12 cellular contexts compared by ENCODE assay signal in genomic region chr20:137668-138131, GRCh38. TPM values are rescaled to one million over a fixed set of nuclear protein-coding genes. Genes with fewer than 3 reads are reported as not detected.
DNase-seq lines count a peak whose midpoint lies in the region; ATAC-seq and TF ChIP-seq lines count a peak whose summit lies in the region.
"Had no signal": no experiment of that assay in that cellular context is flagged by ENCODE, and none has a peak within 500 bp of the region (broad histone marks: within the 10 kb centered on the region; RNA-seq: fewer than 3 reads in every experiment).

No MANE protein-coding gene starts in this region.

- no peak overlapping the region; the same call in 1 of the 2 replicates for H3K4me2 ChIP-seq in KMS-11
- H3K4me2 ChIP-seq: BLaER1 treated with 17β-estradiol and CSF1 and Interleukin-3, amounts not matched to agents 10 nM and 100 nM had no signal

- H3K36me3 Mint-ChIP-seq in activated T-cell treated with anti-CD3 and anti-CD28 coated beads, Interleukin-2, amount 50 U/mL, for 24 hours (ENCODE audit: low read depth): no peaks in the 10 kb centered on the region

- no peak overlapping the region for H3K27ac ChIP-seq in KMS-11
- H3K27ac ChIP-seq: BLaER1 treated with 17β-estradiol and CSF1 and Interleukin-3, amounts not matched to agents 10 nM and 100 nM had no signal

- no peaks in the 10 kb centered on the region for H3K36me3 ChIP-seq in KMS-11 (ENCODE audit: insufficient read depth)
- H3K36me3 ChIP-seq: BLaER1 treated with 17β-estradiol and CSF1 and Interleukin-3, amounts not matched to agents 10 nM and 100 nM had no signal

- H3K27ac Mint-ChIP-seq in activated T-cell treated with anti-CD3 and anti-CD28 coated beads, Interleukin-2, amount 50 U/mL, for 24 hours: no peak overlapping the region

- ATAC-seq in SK-N-SH treated with all-trans-retinoic acid at 6 μM for 48 hours: peak; percentile 73

- TF ChIP-seq CTCF in KMS-11 (conservative IDR thresholded peaks at IDR 0.05; ENCODE audit: low read depth, low read length): peak; percentile 64

- no peaks in the 10 kb centered on the region for H3K79me2 ChIP-seq in KMS-11 (ENCODE audit: insufficient read depth, low read depth)

- H3K4me3 Mint-ChIP-seq in activated T-cell treated with anti-CD3 and anti-CD28 coated beads, Interleukin-2, amount 50 U/mL, for 24 hours: no peak overlapping the region

- peaks cover 6% of the 10 kb centered on the region for H3K9me3 Mint-ChIP-seq in activated T-cell treated with anti-CD3 and anti-CD28 coated beads, Interleukin-2, amount 50 U/mL, for 24 hours

- no peaks in the 10 kb centered on the region for H3K4me1 ChIP-seq in KMS-11 (ENCODE audit: low read depth, poor library complexity, severe bottlenecking)
- H3K4me1 ChIP-seq: BLaER1 treated with 17β-estradiol and CSF1 and Interleukin-3, amounts not matched to agents 10 nM and 100 nM had no signal

- H3K27me3 Mint-ChIP-seq in activated T-cell treated with anti-CD3 and anti-CD28 coated beads, Interleukin-2, amount 50 U/mL, for 24 hours: peaks cover 47% of the 10 kb centered on the region

- H3K9ac ChIP-seq in KMS-11: no peak overlapping the region
- H3K9ac ChIP-seq: BLaER1 treated with 17β-estradiol and CSF1 and Interleukin-3, amounts not matched to agents 10 nM and 100 nM had no signal

- H2AFZ ChIP-seq in KMS-11 (ENCODE audit: low read depth): peak overlapping the region; percentile 60; the same call in 1 of the 2 replicates

- no peaks in the 10 kb centered on the region for H3K4me1 Mint-ChIP-seq in activated T-cell treated with anti-CD3 and anti-CD28 coated beads, Interleukin-2, amount 50 U/mL, for 24 hours (ENCODE audit: low read depth)

- no peaks in the 10 kb centered on the region for H4K20me1 ChIP-seq in KMS-11 (ENCODE audit: insufficient read depth)
- H4K20me1 ChIP-seq: BLaER1 treated with 17β-estradiol and CSF1 and Interleukin-3, amounts not matched to agents 10 nM and 100 nM had no signal

- peak; percentile 65 for DNase-seq in NCI-H82 (lab: John Stamatoyannopoulos, UW)
- DNase-seq in NCI-H82 treated with DMSO at 0.1 percent for 48 hours (lab: John Stamatoyannopoulos, UW; ENCODE audit: unreplicated experiment): no peak
- peak; percentile 38 for DNase-seq in myocyte (ENCODE audit: low read depth)
- no peak for DNase-seq in anterior cingulate cortex (lab: John Stamatoyannopoulos, UW)
- no peak for DNase-seq in activated T-cell treated with anti-CD3 and anti-CD28 coated beads, Interleukin-2, amount 50 U/mL, for 24 hours
- no peak for DNase-seq in Ammon's horn (ENCODE audit: low spot score)
- DNase-seq: activated CD4-positive, CD25-positive, alpha-beta regulatory T cell had no signal

- H3K4me3 ChIP-seq in KMS-11 (IDR thresholded peaks at IDR 0.05; ENCODE audit: insufficient read depth, low read depth, low read length): no peak overlapping the region
- H3K4me3 ChIP-seq: BLaER1 treated with 17β-estradiol and CSF1 and Interleukin-3, amounts not matched to agents 10 nM and 100 nM had no signal

- H3K27me3 ChIP-seq in KMS-11 (ENCODE audit: insufficient read depth, low read depth): no peaks in the 10 kb centered on the region
- H3K27me3 ChIP-seq: BLaER1 treated with 17β-estradiol and CSF1 and Interleukin-3, amounts not matched to agents 10 nM and 100 nM had no signal

TF ChIP-seq in SK-N-SH treated with all-trans-retinoic acid at 6 μM for 48 hours, 23 proteins besides CTCF, POLR2A, EP300 and RAD21:
- no peak for TF ChIP-seq ZFP30 (CRISPR knock-in tag; IDR thresholded peaks at IDR 0.05)
- no peak for TF ChIP-seq OSR1 (CRISPR knock-in tag; IDR thresholded peaks at IDR 0.05)
- TF ChIP-seq PATZ1 (CRISPR knock-in tag; IDR thresholded peaks at IDR 0.05; ENCODE audit: borderline replicate concordance): no peak
- no peak for TF ChIP-seq POU6F1 (CRISPR knock-in tag; IDR thresholded peaks at IDR 0.05; ENCODE audit: borderline replicate concordance, low read depth)
- no peak for TF ChIP-seq ZNF70 (CRISPR knock-in tag; IDR thresholded peaks at IDR 0.05)
- TF ChIP-seq CSRNP3 (CRISPR knock-in tag; IDR thresholded peaks at IDR 0.05): no peak
- no peak for TF ChIP-seq CSDC2 (CRISPR knock-in tag; IDR thresholded peaks at IDR 0.05)
- no peak for TF ChIP-seq ESRRG (CRISPR knock-in tag; IDR thresholded peaks at IDR 0.05)
- no peak for TF ChIP-seq ZC3H10 (CRISPR knock-in tag; IDR thresholded peaks at IDR 0.05)

RNA-seq across cellular contexts. Expression of gene DEFB126, which starts 4.7 kb away (rescaled TPM):
- not detected in 2 replicates for total RNA-seq in myocyte
- polyA plus RNA-seq in myocyte (2012): not detected
- total RNA-seq: dermis microvascular lymphatic vessel endothelial cell, liver had no signal
- polyA plus RNA-seq: liver had no signal

RNA-seq across cellular contexts. Expression of gene DEFB127, which starts 19.6 kb away (rescaled TPM):
- not detected in 2 replicates for total RNA-seq in myocyte
- polyA plus RNA-seq in myocyte (2012): not detected
- total RNA-seq: dermis microvascular lymphatic vessel endothelial cell, liver had no signal
- polyA plus RNA-seq: liver had no signal

RNA-seq across cellular contexts. Expression of gene DEFB125, which starts 50.2 kb away (rescaled TPM):
- total RNA-seq in myocyte: not detected in 2 replicates
- not detected for polyA plus RNA-seq in myocyte (2012)
- total RNA-seq: dermis microvascular lymphatic vessel endothelial cell, liver had no signal
- polyA plus RNA-seq: liver had no signal

RNA-seq across cellular contexts. Expression of gene DEFB128, which starts 51.8 kb away (rescaled TPM):
- total RNA-seq in myocyte: not detected in 2 replicates
- not detected for polyA plus RNA-seq in myocyte (2012)
- total RNA-seq: dermis microvascular lymphatic vessel endothelial cell, liver had no signal
- polyA plus RNA-seq: liver had no signal

Comparison
In these comparisons a context has a peak if more than half of its experiments do, and no peak if none do; other contexts are left out.
1. DNase-seq: peak in NCI-H82 (single experiment) and myocyte (single experiment); none in NCI-H82 treated with DMSO at 0.1 percent for 48 hours (single experiment), anterior cingulate cortex (0 of 58), activated T-cell treated with anti-CD3 and anti-CD28 coated beads, Interleukin-2, amount 50 U/mL, for 24 hours (single experiment) and Ammon's horn (single experiment).